In genomic region chr14:20415723-20416622, GRCh38 we compare ENCODE assay signal across 8 cellular contexts. TPM values are rescaled to one million over a fixed set of nuclear protein-coding genes. Genes with fewer than 3 reads are reported as not detected.
DNase-seq lines count a peak whose midpoint lies in the region; FAIRE-seq and TF ChIP-seq lines count a peak whose summit lies in the region.

No MANE protein-coding gene starts in this region.

- TF ChIP-seq POLR2A in uterus (IDR thresholded peaks at IDR 0.05) = no peak

- intact Hi-C loops in uterus (cut with DNase I; ENCODE audit: low total_unique reads) = no loop called here

- H3K4me1 ChIP-seq in Loucy (ENCODE audit: insufficient read depth, low read length, poor library complexity, severe bottlenecking) = peaks cover 28% of the 10 kb centered on the region
- no peaks in the 10 kb centered on the region for H3K4me1 ChIP-seq in SJCRH30
- H3K4me1 ChIP-seq in uterus = no peaks in the 10 kb centered on the region

- H3F3A ChIP-seq in Loucy (ENCODE audit: low read depth) = no peaks in the 10 kb centered on the region

- H3K9me3 ChIP-seq in Loucy (ENCODE audit: insufficient read depth, low read depth, low read length) (no peaks in the 10 kb centered on the region), SJCRH30 (replicated peaks) (no peaks in the 10 kb centered on the region), uterus (no peaks in the 10 kb centered on the region)

- H4K20me1 ChIP-seq in Loucy (ENCODE audit: insufficient read depth, low read length, poor library complexity, severe bottlenecking) = peaks cover 4% of the 10 kb centered on the region

- peak overlapping the region; percentile 57 for H3K9ac ChIP-seq in Loucy (ENCODE audit: low read depth, low read length, poor library complexity, severe bottlenecking)

- H3K27me3 ChIP-seq in Loucy (ENCODE audit: insufficient read depth, low read length, poor library complexity, severe bottlenecking) = no peaks in the 10 kb centered on the region
- no peaks in the 10 kb centered on the region for H3K27me3 ChIP-seq in SJCRH30
- no peaks in the 10 kb centered on the region for H3K27me3 ChIP-seq in uterus

- FAIRE-seq in GM19239 (lab: Jason Lieb, UNC) = peak; percentile 87

- peaks cover 28% of the 10 kb centered on the region for H3K79me2 ChIP-seq in Loucy (ENCODE audit: insufficient read depth, low read length)

- H3K4me2 ChIP-seq in Loucy (ENCODE audit: low read depth, low read length, poor library complexity, severe bottlenecking) = peak overlapping the region; percentile 56

- peak overlapping the region; percentile 85 for H2AFZ ChIP-seq in Loucy (ENCODE audit: low read length)

- peak overlapping the region; percentile 32 for H3K4me3 ChIP-seq in Loucy (ENCODE audit: low read length, poor library complexity, severe bottlenecking)
- no peak overlapping the region for H3K4me3 ChIP-seq in SJCRH30
- no peak overlapping the region for H3K4me3 ChIP-seq in uterus

- H3K36me3 ChIP-seq in Loucy (ENCODE audit: insufficient read depth, low read length) (no peaks in the 10 kb centered on the region), SJCRH30 (no peaks in the 10 kb centered on the region), uterus (no peaks in the 10 kb centered on the region)

- DNase-seq in DMS 273 (lab: John Stamatoyannopoulos, UW; ENCODE audit: unreplicated experiment) (peak; percentile 81), GM19239 (ENCODE audit: insufficient read length, low spot score) (no peak), SJCRH30 (peak; percentile 15 to 64), cerebellar cortex (ENCODE audit: low spot score) (peak; percentile 88), medulla oblongata (ENCODE audit: extremely low spot score) (peak; percentile 80), uterus (peak in 1 of 2 donors; percentile 22)
- DNase-seq in activated effector memory CD4-positive, alpha-beta T cell treated with Interleukin-2 at 50 U/mL for 16 hours = no peak

- no peak overlapping the region for H3K27ac ChIP-seq in SJCRH30
- no peak overlapping the region for H3K27ac ChIP-seq in uterus

- H3K9me2 ChIP-seq in Loucy (replicated peaks; ENCODE audit: low read depth, low read length) = no peaks in the 10 kb centered on the region

- TF ChIP-seq CTCF in Loucy (conservative IDR thresholded peaks at IDR 0.05; ENCODE audit: low read length) (peak; percentile 83), uterus (IDR thresholded peaks at IDR 0.05) (peak; percentile 39 to 62 (median 56))

RNA-seq across cellular contexts. Expression of gene TEP1, which starts 2.7 kb away (rescaled TPM):
- 7.2 and 8.8 TPM in 2 replicates for total RNA-seq in SJCRH30 (2014; rRNA removed; shearing (Covaris generic))
- total RNA-seq in uterus = 10 to 100 TPM; 13.5 to 44.8 (median 27.0) TPM

RNA-seq across cellular contexts. Expression of gene KLHL33, which starts 20.0 kb away (rescaled TPM):
- not detected in 2 replicates for total RNA-seq in SJCRH30 (2014; rRNA removed; shearing (Covaris generic))
- total RNA-seq in uterus = 1 to 10 TPM in 3 of 4 donors, not detected in 1; 1.3 to 2.8 (median 2.1) TPM

RNA-seq across cellular contexts. Expression of gene OSGEP, which starts 38.6 kb away (rescaled TPM):
- 27.2 and 34.1 TPM in 2 replicates for total RNA-seq in SJCRH30 (2014; rRNA removed; shearing (Covaris generic))
- total RNA-seq in uterus = 100 to 1,000 TPM in 1 of 4 donors, 10 to 100 TPM in 3; 38.7 to 105 (median 53.0) TPM

RNA-seq across cellular contexts. Expression of gene APEX1, which starts 39.1 kb away (rescaled TPM):
- total RNA-seq in SJCRH30 (2014; rRNA removed; shearing (Covaris generic)) = 221 and 235 TPM in 2 replicates
- total RNA-seq in uterus = 100 to 1,000 TPM in 1 of 4 donors, 10 to 100 TPM in 3; 52.4 to 208 (median 93.3) TPM

RNA-seq across cellular contexts. Expression of gene PIP4P1, which starts 45.3 kb away (rescaled TPM):
- 24.2 and 25.0 TPM in 2 replicates for total RNA-seq in SJCRH30 (2014; rRNA removed; shearing (Covaris generic))
- 10 to 100 TPM; 16.4 to 39.1 (median 22.8) TPM for total RNA-seq in uterus

Comparison
In these comparisons a context has a peak if more than half of its experiments do, and no peak if none do; other contexts are left out.
1. DNase-seq: peak in DMS 273 (single experiment), SJCRH30 (2 of 2), cerebellar cortex (single experiment) and medulla oblongata (single experiment); none in GM19239 (single experiment) and activated effector memory CD4-positive, alpha-beta T cell treated with Interleukin-2 at 50 U/mL for 16 hours (single experiment).